ENCODE assay signal across 8 cellular contexts in the genomic region with DNA sequence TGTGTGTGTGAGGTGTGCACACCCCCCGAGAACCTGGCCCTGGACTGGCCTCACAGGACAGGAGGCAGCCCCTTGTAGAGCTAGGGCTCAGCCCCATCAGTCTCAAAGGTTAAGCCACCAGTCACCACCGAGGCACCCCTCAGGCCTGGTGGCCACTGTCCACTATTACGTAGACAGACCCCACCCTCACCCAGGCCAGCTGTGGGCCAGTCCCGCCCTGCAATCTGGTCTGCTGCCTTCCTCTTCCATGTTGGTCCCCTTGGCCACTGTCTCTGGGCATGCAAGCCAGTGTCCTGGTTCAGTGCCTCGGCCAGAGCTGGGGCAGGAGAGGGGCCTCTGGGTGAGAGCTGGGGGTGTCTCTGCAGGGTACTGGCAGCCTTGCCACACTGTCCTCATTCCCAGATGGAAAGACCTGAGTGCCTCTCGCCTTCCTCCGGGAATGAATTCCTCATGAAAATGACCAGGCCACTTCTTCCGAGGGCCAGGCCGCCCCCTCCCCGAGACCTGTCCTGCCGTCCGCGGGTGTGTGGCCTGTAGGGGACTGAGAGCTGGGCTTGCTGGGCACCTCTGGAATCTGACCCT.
DNase-seq lines count a peak whose midpoint lies in the region; ATAC-seq and TF ChIP-seq lines count a peak whose summit lies in the region.

No MANE protein-coding gene starts in this region.

- peak; percentile 7 for ATAC-seq in GM18867 (IDR thresholded peaks at IDR 0.05; ENCODE audit: unreplicated experiment)
- ATAC-seq in HG02678 (IDR thresholded peaks at IDR 0.05; ENCODE audit: unreplicated experiment): no peak

- H3K4me3 ChIP-seq in foreskin fibroblast (ENCODE audit: low read depth in 1 of 2, low read length in 2 of 2) (peak overlapping the region; percentile 72 to 86), retinal pigment epithelial cell (ENCODE audit: low read length) (peak overlapping the region; percentile 57)

- no peak for TF ChIP-seq CTCF in foreskin fibroblast (IDR thresholded peaks at IDR 0.05; ENCODE audit: low read depth, low read length)
- TF ChIP-seq CTCF in retinal pigment epithelial cell (conservative IDR thresholded peaks at IDR 0.05; ENCODE audit: low read depth, low read length): no peak

- DNase-seq in UCSD-AML1 (lab: John Stamatoyannopoulos, UW; ENCODE audit: unreplicated experiment) (peak; percentile 48), foreskin fibroblast (no peak), retinal pigment epithelial cell (ENCODE audit: low read depth) (no peak), NCI-H2029 (lab: John Stamatoyannopoulos, UW) (no peak), SW 1271 (lab: John Stamatoyannopoulos, UW) (no peak), GF-D8 (lab: John Stamatoyannopoulos, UW) (no peak)
